Comparison of ENCODE assay signal across 2 cellular contexts in genomic region chr4:84957509-84958420, GRCh38.
TF ChIP-seq lines count a peak whose summit lies in the region.

No MANE protein-coding gene starts in this region.

TF ChIP-seq in IMR-90, 13 proteins besides CTCF, POLR2A, EP300 and RAD21:
- TF ChIP-seq NFE2L2 (IDR thresholded peaks at IDR 0.05; ENCODE audit: low read depth, low read length) (no peak), MAZ (IDR thresholded peaks at IDR 0.05; ENCODE audit: borderline replicate concordance, low read depth, low read length) (no peak), MAFK (IDR thresholded peaks at IDR 0.05; ENCODE audit: low read depth, low read length) (no peak; the same call in 1 of the 2 replicates), FOS (IDR thresholded peaks at IDR 0.05; ENCODE audit: low read depth, low read length) (no peak), ELK1 (IDR thresholded peaks at IDR 0.05; ENCODE audit: borderline replicate concordance, low read depth, low read length) (no peak), RCOR1 (IDR thresholded peaks at IDR 0.05; ENCODE audit: insufficient replicate concordance, low read length) (no peak), USF2 (IDR thresholded peaks at IDR 0.05; ENCODE audit: low read depth, low read length) (no peak), MXI1 (IDR thresholded peaks at IDR 0.05; ENCODE audit: borderline replicate concordance, low read depth, low read length) (no peak), SMC3 (IDR thresholded peaks at IDR 0.05; ENCODE audit: low read depth, low read length) (no peak)

TF ChIP-seq in endothelial cell of umbilical vein, 7 proteins besides CTCF, POLR2A, EP300 and RAD21:
- TF ChIP-seq GATA2 (IDR thresholded peaks at IDR 0.05; ENCODE audit: insufficient read depth, insufficient read length, low read depth, low read length) = peak; percentile 31
- TF ChIP-seq MAX (IDR thresholded peaks at IDR 0.05; ENCODE audit: insufficient read depth, insufficient read length) = no peak
